In the genomic region with DNA sequence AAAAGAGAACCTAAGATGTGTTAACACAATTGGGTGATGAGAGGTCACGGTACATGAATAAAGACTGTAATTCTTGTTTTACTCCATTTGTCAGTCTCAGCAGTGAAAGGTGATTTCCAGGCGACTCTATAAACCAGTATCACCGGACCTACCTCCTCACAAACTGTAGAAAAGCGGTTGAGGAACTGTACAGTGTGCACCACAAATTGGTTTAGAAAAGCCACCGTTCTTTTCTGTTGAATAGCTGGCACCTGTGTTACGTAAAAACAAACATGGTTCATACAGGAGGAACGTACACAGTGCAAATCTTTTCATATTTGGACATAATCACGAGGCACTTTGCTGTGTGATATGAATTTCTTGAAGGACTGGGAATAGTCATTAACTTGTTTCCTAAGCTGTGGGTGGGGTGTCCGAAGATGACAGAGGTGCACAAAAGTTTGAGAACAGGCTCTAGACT, we compare ENCODE assay signal across 8 cellular contexts. TPM values are rescaled to one million over a fixed set of nuclear protein-coding genes. Genes with fewer than 3 reads are reported as not detected.
DNase-seq lines count a peak whose midpoint lies in the region; ATAC-seq and TF ChIP-seq lines count a peak whose summit lies in the region.

No MANE protein-coding gene starts in this region.

- no peaks in the 10 kb centered on the region for H3K9me3 Mint-ChIP-seq in activated T-cell treated with anti-CD3 and anti-CD28 coated beads, Interleukin-2, amount 50 U/mL, for 4 hours
- peaks cover 6% of the 10 kb centered on the region for H3K9me3 Mint-ChIP-seq in neural crest cell

- peak overlapping the region; percentile 21 for H2AFZ ChIP-seq in SU-DHL-6 (ENCODE audit: low read depth, low read length, severe bottlenecking)

- H4K20me1 ChIP-seq in SU-DHL-6 (ENCODE audit: low read depth, low read length): no peaks in the 10 kb centered on the region

- no peaks in the 10 kb centered on the region for H3K9me2 ChIP-seq in SU-DHL-6 (replicated peaks; ENCODE audit: insufficient read depth, low read length)

- peak overlapping the region; percentile 66 for H3K4me3 ChIP-seq in SU-DHL-6 (ENCODE audit: insufficient read depth, low read length, poor library complexity, severe bottlenecking)

- DNase-seq in activated T-cell treated with anti-CD3 and anti-CD28 coated beads, Interleukin-2, amount 50 U/mL, for 4 hours: no peak
- DNase-seq in activated T-cell treated with anti-CD3 and anti-CD28 coated beads for 4 hours (no peak), neural crest cell (ENCODE audit: low read depth, low spot score) (no peak), NCI-H2171 (lab: John Stamatoyannopoulos, UW) (no peak)
- no peak for DNase-seq in activated effector memory CD4-positive, alpha-beta T cell treated with anti-CD3 and anti-CD28 coated beads, Interleukin-2, amount 50 U/mL, for 16 hours

- peaks cover 4% of the 10 kb centered on the region; the same call in 1 of the 2 replicates for H3F3A ChIP-seq in SU-DHL-6 (ENCODE audit: insufficient read depth)

- H3K4me3 Mint-ChIP-seq in activated T-cell treated with anti-CD3 and anti-CD28 coated beads, Interleukin-2, amount 50 U/mL, for 4 hours: peak overlapping the region; percentile 94
- H3K4me3 Mint-ChIP-seq in neural crest cell: peak overlapping the region; percentile 98

- no peaks in the 10 kb centered on the region for H3K79me2 ChIP-seq in SU-DHL-6 (ENCODE audit: insufficient read depth, low read length)

- H3K9ac ChIP-seq in SU-DHL-6 (ENCODE audit: low read length): peak overlapping the region; percentile 69

- H3K27ac Mint-ChIP-seq in neural crest cell (ENCODE audit: unreplicated experiment): peak overlapping the region; percentile 95

- peak overlapping the region; percentile 2; the same call in 1 of the 2 replicates for H3K27ac ChIP-seq in SU-DHL-6 (ENCODE audit: low read depth, low read length)

- H3K27me3 Mint-ChIP-seq in activated T-cell treated with anti-CD3 and anti-CD28 coated beads, Interleukin-2, amount 50 U/mL, for 4 hours (ENCODE audit: low read depth): no peaks in the 10 kb centered on the region
- H3K27me3 Mint-ChIP-seq in neural crest cell (ENCODE audit: low read depth): no peaks in the 10 kb centered on the region

- no peaks in the 10 kb centered on the region for H3K9me3 ChIP-seq in SU-DHL-6 (ENCODE audit: insufficient read depth, low read length)

- peaks cover 47% of the 10 kb centered on the region for H3K4me1 Mint-ChIP-seq in activated T-cell treated with anti-CD3 and anti-CD28 coated beads, Interleukin-2, amount 50 U/mL, for 4 hours (ENCODE audit: low read depth)
- H3K4me1 Mint-ChIP-seq in neural crest cell: peaks cover 13% of the 10 kb centered on the region

- H3K4me2 ChIP-seq in SU-DHL-6 (ENCODE audit: low read depth, low read length, poor library complexity, severe bottlenecking): peak overlapping the region; percentile 52

- H3K36me3 Mint-ChIP-seq in activated T-cell treated with anti-CD3 and anti-CD28 coated beads, Interleukin-2, amount 50 U/mL, for 4 hours (ENCODE audit: insufficient read depth): peaks cover 14% of the 10 kb centered on the region
- H3K36me3 Mint-ChIP-seq in neural crest cell (ENCODE audit: low read depth): peaks cover 16% of the 10 kb centered on the region

- ATAC-seq in activated T-cell treated with anti-CD3 and anti-CD28 coated beads, Interleukin-2, amount 50 U/mL, for 4 hours: peak; percentile 12 to 15
- ATAC-seq in HG02943 (IDR thresholded peaks at IDR 0.05; ENCODE audit: low read depth, unreplicated experiment) (peak; percentile 34), esophagus mucosa (peak; percentile 79)

- H3K27me3 ChIP-seq in SU-DHL-6 (ENCODE audit: low read length): no peaks in the 10 kb centered on the region

- TF ChIP-seq CTCF in SU-DHL-6 (IDR thresholded peaks at IDR 0.05; ENCODE audit: insufficient read depth, low read length, poor library complexity, severe bottlenecking) (no peak), neural crest cell (conservative IDR thresholded peaks at IDR 0.05) (no peak)

- H3K36me3 ChIP-seq in SU-DHL-6 (ENCODE audit: low read length): peaks cover 6% of the 10 kb centered on the region

RNA-seq across cellular contexts. Expression of gene WASHC3, which starts 0.7 kb away (rescaled TPM):
- 10 to 100 TPM; 18.8 to 24.9 (median 22.6) TPM for total RNA-seq in activated T-cell treated with anti-CD3 and anti-CD28 coated beads, Interleukin-2, amount 50 U/mL, for 4 hours
- 30.1 TPM for total RNA-seq in esophagus mucosa
- 19.5 and 22.4 TPM in 2 replicates for total RNA-seq in neural crest cell

RNA-seq across cellular contexts. Expression of gene NUP37, which starts 58.8 kb away (rescaled TPM):
- total RNA-seq in activated T-cell treated with anti-CD3 and anti-CD28 coated beads, Interleukin-2, amount 50 U/mL, for 4 hours: 10 to 100 TPM; 46.5 to 64.5 (median 55.6) TPM
- total RNA-seq in esophagus mucosa: 33.7 TPM
- 44.9 and 46.4 TPM in 2 replicates for total RNA-seq in neural crest cell

RNA-seq across cellular contexts. Expression of gene PARPBP, which starts 58.9 kb away (rescaled TPM):
- total RNA-seq in activated T-cell treated with anti-CD3 and anti-CD28 coated beads, Interleukin-2, amount 50 U/mL, for 4 hours: 1 to 10 TPM; 6.0 to 8.9 (median 7.8) TPM
- 10.4 TPM for total RNA-seq in esophagus mucosa
- total RNA-seq in neural crest cell: 30.6 and 31.9 TPM in 2 replicates

Comparison
In these comparisons a context has a peak if more than half of its experiments do, and no peak if none do; other contexts are left out.
1. ATAC-seq: peak in every context shown above with its lines; median percentile 79 in esophagus mucosa; 34 in HG02943; 14 in activated T-cell treated with anti-CD3 and anti-CD28 coated beads, Interleukin-2, amount 50 U/mL, for 4 hours.